ENCODE assay signal across 33 cellular contexts in the genomic region with DNA sequence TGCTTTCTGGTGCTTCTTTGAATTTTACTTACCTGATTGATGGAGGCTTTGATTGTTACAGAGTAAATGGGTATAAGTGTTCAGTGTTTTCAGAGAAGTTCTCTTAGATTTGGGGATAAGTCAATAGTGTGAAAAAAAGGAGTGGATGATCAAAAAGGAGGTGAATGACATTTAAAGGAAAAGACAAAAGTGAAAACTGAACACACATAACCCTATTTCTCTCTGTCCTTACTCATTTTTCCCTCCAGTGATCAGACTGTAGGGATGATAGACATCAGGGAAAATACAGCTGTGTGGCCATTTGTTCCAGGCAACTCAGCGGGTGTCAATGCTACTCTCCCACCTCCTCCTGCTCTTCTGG. TPM values are rescaled to one million over a fixed set of nuclear protein-coding genes. Genes with fewer than 3 reads are reported as not detected.
"Had no signal": no experiment of that assay in that cellular context is flagged by ENCODE, and none has a peak within 500 bp of the region (broad histone marks: within the 10 kb centered on the region; RNA-seq: fewer than 3 reads in every experiment).

No MANE protein-coding gene starts in this region.

- ATAC-seq: activated CD8-positive, alpha-beta T cell treated with anti-CD3 and anti-CD28 coated beads, Interleukin-2, amount 10 ng/mL, durations not matched to agents 7 days and 5 days; activated naive CD4-positive, alpha-beta T cell treated with anti-CD3 and anti-CD28 coated beads, Interleukin-2, amount 50 U/mL, for 72 hours; activated T-cell treated with anti-CD3 and anti-CD28 coated beads, Interleukin-2, amount 50 U/mL, for 4 hours had no signal

- H3K27me3 Mint-ChIP-seq: activated CD4-positive, alpha-beta T cell treated with anti-CD3 and anti-CD28 coated beads, Interleukin-2, amount 10 ng/mL, durations not matched to agents 7 days and 5 days; brain had no signal

- FAIRE-seq: astrocyte, TTC549 had no signal

- H3K4me1 Mint-ChIP-seq: activated CD4-positive, alpha-beta T cell treated with anti-CD3 and anti-CD28 coated beads, Interleukin-2, amount 10 ng/mL, durations not matched to agents 7 days and 5 days had no signal

- H3K36me3 Mint-ChIP-seq: activated naive CD4-positive, alpha-beta T cell treated with anti-CD3 and anti-CD28 coated beads, Interleukin-2, amount 50 U/mL, for 72 hours; brain had no signal

- H3K9me3 ChIP-seq: adrenal gland, Peyer's patch, SJSA1, SK-N-SH had no signal

- H3K4me1 ChIP-seq: adrenal gland had no signal

- H3K4me3 ChIP-seq: adrenal gland, Peyer's patch, SJSA1 had no signal

- H3K27ac ChIP-seq: adrenal gland, Peyer's patch, SJSA1 had no signal

- DNase-seq: activated CD4-positive, alpha-beta T cell treated with anti-CD3 and anti-CD28 coated beads, Interleukin-2, amount 10 ng/mL, durations not matched to agents 7 days and 5 days; activated CD4-positive, alpha-beta T cell treated with anti-CD3 and anti-CD28 coated beads, Interleukin-2, amount 50 U/mL, for 48 hours; activated CD8-positive, alpha-beta T cell treated with anti-CD3 and anti-CD28 coated beads, Interleukin-2, amount 10 ng/mL, durations not matched to agents 7 days and 5 days; activated gamma-delta T cell treated with Interleukin-2 at 50 U/mL for 16 hours; activated naive CD4-positive, alpha-beta T cell treated with anti-CD3 and anti-CD28 coated beads for 36 hours; activated T-cell treated with anti-CD3 and anti-CD28 coated beads, Interleukin-2, amount 50 U/mL, for 4 hours; adrenal gland; central memory CD4-positive, alpha-beta T cell; NCI-H1048; NCI-H1105 treated with DMSO at 0.1 percent for 48 hours; NCI-H1436; NCI-H1694; NCI-H1930; NCI-H2081 treated with DMSO at 0.1 percent for 48 hours; NCI-H226; NCI-H446 treated with DMSO at 0.1 percent for 48 hours; NCI-H524; NCI-H69; NCI-H82; Peyer's patch; RPMI8226; SHP77 treated with DMSO at 0.1 percent for 48 hours; SK-N-SH had no signal

- H3K4me2 ChIP-seq: SK-N-SH had no signal

- H3K9ac ChIP-seq: SK-N-SH had no signal

- H3K9me3 Mint-ChIP-seq: activated naive CD4-positive, alpha-beta T cell treated with anti-CD3 and anti-CD28 coated beads for 36 hours; activated naive CD4-positive, alpha-beta T cell treated with anti-CD3 and anti-CD28 coated beads, Interleukin-2, amount 50 U/mL, for 72 hours; activated T-cell treated with anti-CD3 and anti-CD28 coated beads, Interleukin-2, amount 50 U/mL, for 4 hours; activated T-helper 1 cell treated with anti-CD3 and anti-CD28 coated beads, Interleukin-12 subunit alpha, Interleukin-12 subunit beta, Interleukin-2, Interleukin-4 antibody, amounts not matched to agents 30 ng/mL and 10 ng/mL and 1 ng/mL, durations not matched to agents 14 hours and 24 hours and 36 hours; T-helper 1 cell treated with Interleukin-12 subunit alpha and Interleukin-12 subunit beta and Interleukin-4 antibody, amounts not matched to agents 30 μg/mL and 1 μg/mL, for 36 hours; T-helper 2 cell treated with Interferon-gamma antibody and Interleukin-4, amounts not matched to agents 5 μg/mL and 100 μg/mL, for 36 hours had no signal

- H3K36me3 ChIP-seq: adrenal gland, Peyer's patch, SJSA1 had no signal

- H3K4me3 Mint-ChIP-seq: activated CD4-positive, alpha-beta T cell treated with anti-CD3 and anti-CD28 coated beads, Interleukin-2, amount 10 ng/mL, durations not matched to agents 7 days and 5 days; activated CD8-positive, alpha-beta T cell treated with anti-CD3 and anti-CD28 coated beads, Interleukin-2, amount 10 ng/mL, durations not matched to agents 7 days and 5 days; activated naive CD4-positive, alpha-beta T cell treated with anti-CD3 and anti-CD28 coated beads for 36 hours; activated T-cell treated with anti-CD3 and anti-CD28 coated beads, Interleukin-2, amount 50 U/mL, for 4 hours; activated T-helper 1 cell treated with anti-CD3 and anti-CD28 coated beads, Interleukin-12 subunit alpha, Interleukin-12 subunit beta, Interleukin-2, Interleukin-4 antibody, amounts not matched to agents 30 ng/mL and 10 ng/mL and 1 ng/mL, durations not matched to agents 14 hours and 24 hours and 36 hours; brain; T-helper 1 cell treated with Interleukin-12 subunit alpha and Interleukin-12 subunit beta and Interleukin-4 antibody, amounts not matched to agents 30 μg/mL and 1 μg/mL, for 36 hours; T-helper 2 cell treated with Interferon-gamma antibody and Interleukin-4, amounts not matched to agents 5 μg/mL and 100 μg/mL, for 36 hours had no signal

- H3K27me3 ChIP-seq: adrenal gland, Peyer's patch, SJSA1 had no signal

- H3K27ac Mint-ChIP-seq: activated CD4-positive, alpha-beta T cell treated with anti-CD3 and anti-CD28 coated beads, Interleukin-2, amount 10 ng/mL, durations not matched to agents 7 days and 5 days; activated CD8-positive, alpha-beta T cell treated with anti-CD3 and anti-CD28 coated beads, Interleukin-2, amount 10 ng/mL, durations not matched to agents 7 days and 5 days; activated naive CD4-positive, alpha-beta T cell treated with anti-CD3 and anti-CD28 coated beads for 36 hours; activated naive CD4-positive, alpha-beta T cell treated with anti-CD3 and anti-CD28 coated beads, Interleukin-2, amount 50 U/mL, for 72 hours; activated T-helper 1 cell treated with anti-CD3 and anti-CD28 coated beads, Interleukin-12 subunit alpha, Interleukin-12 subunit beta, Interleukin-2, Interleukin-4 antibody, amounts not matched to agents 30 ng/mL and 10 ng/mL and 1 ng/mL, durations not matched to agents 14 hours and 24 hours and 36 hours; brain; T-helper 1 cell treated with Interleukin-12 subunit alpha and Interleukin-12 subunit beta and Interleukin-4 antibody, amounts not matched to agents 30 μg/mL and 1 μg/mL, for 36 hours; T-helper 2 cell treated with Interferon-gamma antibody and Interleukin-4, amounts not matched to agents 5 μg/mL and 100 μg/mL, for 36 hours had no signal

RNA-seq across cellular contexts. Expression of gene CPA2, which starts 0.3 kb away (rescaled TPM):
- total RNA-seq: activated CD4-positive, alpha-beta T cell treated with anti-CD3 and anti-CD28 coated beads, Interleukin-2, amount 10 ng/mL, durations not matched to agents 7 days and 5 days; activated CD8-positive, alpha-beta T cell treated with anti-CD3 and anti-CD28 coated beads, Interleukin-2, amount 10 ng/mL, durations not matched to agents 7 days and 5 days; activated naive CD4-positive, alpha-beta T cell treated with anti-CD3 and anti-CD28 coated beads for 36 hours; activated T-helper 1 cell treated with anti-CD3 and anti-CD28 coated beads, Interleukin-12 subunit alpha, Interleukin-12 subunit beta, Interleukin-2, Interleukin-4 antibody, amounts not matched to agents 30 ng/mL and 10 ng/mL and 1 ng/mL, durations not matched to agents 14 hours and 24 hours and 36 hours; astrocyte; MCF 10A; PC-3; SJSA1 had no signal

RNA-seq across cellular contexts. Expression of gene CPA4, which starts 26.0 kb away (rescaled TPM):
- total RNA-seq: activated CD4-positive, alpha-beta T cell treated with anti-CD3 and anti-CD28 coated beads, Interleukin-2, amount 10 ng/mL, durations not matched to agents 7 days and 5 days; activated CD8-positive, alpha-beta T cell treated with anti-CD3 and anti-CD28 coated beads, Interleukin-2, amount 10 ng/mL, durations not matched to agents 7 days and 5 days; activated naive CD4-positive, alpha-beta T cell treated with anti-CD3 and anti-CD28 coated beads for 36 hours; activated naive CD4-positive, alpha-beta T cell treated with anti-CD3 and anti-CD28 coated beads, Interleukin-2, amount 50 U/mL, for 72 hours; activated T-helper 1 cell treated with anti-CD3 and anti-CD28 coated beads, Interleukin-12 subunit alpha, Interleukin-12 subunit beta, Interleukin-2, Interleukin-4 antibody, amounts not matched to agents 30 ng/mL and 10 ng/mL and 1 ng/mL, durations not matched to agents 14 hours and 24 hours and 36 hours; Peyer's patch had no signal

RNA-seq across cellular contexts. Expression of gene SSMEM1, which starts 59.3 kb away (rescaled TPM):
- total RNA-seq: activated CD4-positive, alpha-beta T cell treated with anti-CD3 and anti-CD28 coated beads, Interleukin-2, amount 10 ng/mL, durations not matched to agents 7 days and 5 days; activated CD8-positive, alpha-beta T cell treated with anti-CD3 and anti-CD28 coated beads, Interleukin-2, amount 10 ng/mL, durations not matched to agents 7 days and 5 days; activated naive CD4-positive, alpha-beta T cell treated with anti-CD3 and anti-CD28 coated beads for 36 hours; activated naive CD4-positive, alpha-beta T cell treated with anti-CD3 and anti-CD28 coated beads, Interleukin-2, amount 50 U/mL, for 72 hours; activated T-cell treated with anti-CD3 and anti-CD28 coated beads, Interleukin-2, amount 50 U/mL, for 4 hours; activated T-helper 1 cell treated with anti-CD3 and anti-CD28 coated beads, Interleukin-12 subunit alpha, Interleukin-12 subunit beta, Interleukin-2, Interleukin-4 antibody, amounts not matched to agents 30 ng/mL and 10 ng/mL and 1 ng/mL, durations not matched to agents 14 hours and 24 hours and 36 hours; adrenal gland; astrocyte; MCF 10A; PC-3; Peyer's patch; SJSA1 had no signal
- polyA plus RNA-seq: SK-N-SH had no signal
